ENCODE assay signal across 24 cellular contexts in genomic region chr1:204844326-204844725, GRCh38.
"Had no signal": no experiment of that assay in that cellular context is flagged by ENCODE, and none has a peak within 500 bp of the region (broad histone marks: within the 10 kb centered on the region; RNA-seq: fewer than 3 reads in every experiment).

No MANE protein-coding gene starts in this region.

- DNase-seq: cerebellar nuclear complex; effector CD8-positive, alpha-beta T cell; endodermal cell; foreskin fibroblast; gastrocnemius medialis; heart left ventricle; hippocampal formation; immature natural killer cell; natural killer cell; pancreas; right lobe of liver; stimulated activated CD4-positive, alpha-beta T cell treated with anti-CD3 and anti-CD28 coated beads, Interleukin-12 subunit alpha, Interleukin-12 subunit beta, amount 100 ng/mL, for 4 hours; stimulated activated CD4-positive, alpha-beta T cell treated with anti-CD3 and anti-CD28 coated beads, Interleukin-1b, Interleukin-23, amount 100 ng/mL, for 48 hours; stimulated activated CD4-positive, alpha-beta T cell treated with anti-CD3 and anti-CD28 coated beads, Interleukin-4, amount 100 ng/mL, for 1 hour; stimulated activated naive CD4-positive, alpha-beta T cell treated with Interleukin-2 at 50 U/mL for 16 hours; stomach; transverse colon had no signal

- H3K27me3 ChIP-seq: gastrocnemius medialis, heart left ventricle, pancreas, right lobe of liver, transverse colon, vagina had no signal

- H3K27ac Mint-ChIP-seq: endodermal cell; immature natural killer cell; memory B cell; natural killer cell; stimulated activated effector memory CD8-positive, alpha-beta T cell treated with anti-CD3 and anti-CD28 coated beads, Interleukin-12 subunit alpha, Interleukin-12 subunit beta, amount 100 ng/mL, for 72 hours had no signal

- H3K36me3 Mint-ChIP-seq: immature natural killer cell; memory B cell; natural killer cell; stimulated activated effector memory CD8-positive, alpha-beta T cell treated with anti-CD3 and anti-CD28 coated beads, Interleukin-12 subunit alpha, Interleukin-12 subunit beta, amount 100 ng/mL, for 72 hours had no signal

- H3K4me1 ChIP-seq: gastrocnemius medialis, pancreas, right lobe of liver, stomach had no signal

- H3K4me3 Mint-ChIP-seq: endodermal cell; immature natural killer cell; memory B cell; natural killer cell; stimulated activated effector memory CD8-positive, alpha-beta T cell treated with anti-CD3 and anti-CD28 coated beads, Interleukin-12 subunit alpha, Interleukin-12 subunit beta, amount 100 ng/mL, for 72 hours had no signal

- H3K4me2 ChIP-seq: smooth muscle cell had no signal

- H3K36me3 ChIP-seq: gastrocnemius medialis, heart left ventricle, neutrophil, pancreas, right lobe of liver, stomach, transverse colon, vagina had no signal

- H3K4me3 ChIP-seq: gastrocnemius medialis, heart left ventricle, lung, pancreas, right lobe of liver, smooth muscle cell, stomach, transverse colon, vagina had no signal

- H3K9me3 ChIP-seq: gastrocnemius medialis, heart left ventricle, neutrophil, pancreas, right lobe of liver, stomach, transverse colon, vagina had no signal

- H3K27me3 Mint-ChIP-seq: memory B cell had no signal

- H3K27ac ChIP-seq: epithelial cell of prostate, gastrocnemius medialis, heart left ventricle, neutrophil, pancreas, right lobe of liver, stomach, transverse colon, vagina had no signal

- H3K4me1 Mint-ChIP-seq: immature natural killer cell; natural killer cell; stimulated activated effector memory CD8-positive, alpha-beta T cell treated with anti-CD3 and anti-CD28 coated beads, Interleukin-12 subunit alpha, Interleukin-12 subunit beta, amount 100 ng/mL, for 72 hours had no signal

- H3K9me3 Mint-ChIP-seq: endodermal cell; immature natural killer cell; memory B cell; natural killer cell; stimulated activated effector memory CD8-positive, alpha-beta T cell treated with anti-CD3 and anti-CD28 coated beads, Interleukin-12 subunit alpha, Interleukin-12 subunit beta, amount 100 ng/mL, for 72 hours had no signal
